In the genomic region with DNA sequence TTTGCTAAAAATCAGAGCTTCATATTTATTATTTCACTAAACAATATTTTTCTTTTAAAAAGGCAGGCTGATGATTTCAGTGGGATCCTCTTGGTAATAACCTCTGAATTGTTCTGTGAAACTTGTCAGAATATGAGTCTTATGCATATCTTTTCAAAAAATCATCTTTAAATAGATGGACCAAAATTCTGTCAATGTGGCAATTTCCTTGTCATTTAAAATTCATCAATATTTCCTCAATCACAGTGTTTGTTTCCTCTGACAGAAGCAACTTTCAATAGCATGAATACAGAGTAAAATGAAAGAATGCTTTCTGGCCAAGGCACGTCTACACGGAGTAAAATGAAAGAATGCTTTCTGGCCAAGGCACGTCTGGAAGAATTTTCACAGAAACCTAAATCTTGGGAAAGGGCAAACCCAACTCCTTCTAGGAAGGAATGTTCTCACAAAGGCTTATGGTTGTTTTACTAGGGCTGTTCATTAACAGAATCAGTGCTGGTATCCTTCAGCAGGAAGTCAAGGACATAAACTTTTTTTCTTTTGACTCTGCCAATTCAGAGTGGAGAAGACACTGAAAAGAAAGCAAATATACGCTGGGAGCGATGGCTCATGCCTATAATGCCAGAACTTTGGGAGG, we compare ENCODE assay signal across 15 cellular contexts.
A peak's percentile ranks its signal among the peaks of the same experiment; 100 is the strongest.
DNase-seq lines count a peak whose midpoint lies in the region; ATAC-seq and TF ChIP-seq lines count a peak whose summit lies in the region.
"Had no signal": no experiment of that assay in that cellular context is flagged by ENCODE, and none has a peak within 500 bp of the region (broad histone marks: within the 10 kb centered on the region; RNA-seq: fewer than 3 reads in every experiment).

No MANE protein-coding gene starts in this region.

- H3K36me3 ChIP-seq in Caco-2 (ENCODE audit: control insufficient read depth, insufficient read depth, low read length) (no peaks in the 10 kb centered on the region), adrenal gland (replicated peaks in 1 of 2) (no peaks in the 10 kb centered on the region), tibial nerve (no peaks in the 10 kb centered on the region), neuronal stem cell (replicated peaks in 1 of 2; ENCODE audit: control insufficient read depth in 2 of 2, insufficient read depth in 2 of 2, low read length in 2 of 2) (peaks cover 0 to 9% of the 10 kb centered on the region in 2 donors)
- H3K36me3 ChIP-seq: BLaER1 treated with 17β-estradiol and CSF1 and Interleukin-3, amounts not matched to agents 10 nM and 100 nM had no signal

- no peak overlapping the region for H2AFZ ChIP-seq in neuronal stem cell (ENCODE audit: low read length)

- H2AK5ac ChIP-seq in neuronal stem cell (ENCODE audit: low read depth, low read length): no peak overlapping the region

- H3K4me3 Mint-ChIP-seq in Caco-2 (ENCODE audit: unreplicated experiment) (peak overlapping the region; percentile 32), osteocyte (ENCODE audit: unreplicated experiment) (peak overlapping the region; percentile 10)
- H3K4me3 Mint-ChIP-seq: stimulated activated memory B cell treated with anti-CD40 and anti-IgM and Interleukin-4, amounts not matched to agents 10 μg/mL and 1 μg/mL and 100 μg/mL, for 72 hours had no signal

- H2BK15ac ChIP-seq in neuronal stem cell (ENCODE audit: low read length): no peak overlapping the region

- no peaks in the 10 kb centered on the region for H3K4me1 ChIP-seq in Caco-2
- peaks cover 0 to 7% of the 10 kb centered on the region in 2 donors for H3K4me1 ChIP-seq in adrenal gland (replicated peaks in 1 of 2)
- peaks cover 0 to 8% (median 0%) of the 10 kb centered on the region in 4 donors for H3K4me1 ChIP-seq in tibial nerve
- H3K4me1 ChIP-seq in neuronal stem cell (ENCODE audit: control insufficient read depth in 2 of 2, insufficient read depth in 1 of 2, low read depth in 1 of 2, low read length in 2 of 2): no peaks in the 10 kb centered on the region
- H3K4me1 ChIP-seq: BLaER1 treated with 17β-estradiol and CSF1 and Interleukin-3, amounts not matched to agents 10 nM and 100 nM; psoas muscle had no signal

- CTCF ChIA-PET in Caco-2 (lab: Charles Lee): no interaction called here

- H3K9me3 ChIP-seq in Caco-2: no peaks in the 10 kb centered on the region
- H3K9me3 ChIP-seq in adrenal gland (replicated peaks in 1 of 3): no peaks in the 10 kb centered on the region
- H3K9me3 ChIP-seq in tibial nerve: no peaks in the 10 kb centered on the region
- no peaks in the 10 kb centered on the region for H3K9me3 ChIP-seq in neuronal stem cell (replicated peaks in 1 of 2; ENCODE audit: control insufficient read depth in 2 of 2, insufficient read depth in 1 of 2, low read depth in 1 of 2, low read length in 2 of 2)
- H3K9me3 ChIP-seq: BLaER1 treated with 17β-estradiol and CSF1 and Interleukin-3, amounts not matched to agents 10 nM and 100 nM; psoas muscle had no signal

- H3K4me3 ChIP-seq in Caco-2 (ENCODE audit: low read depth, low read length) (no peak overlapping the region), adrenal gland (peak overlapping the region in 1 of 4 donors; percentile 16), fibroblast of the aortic adventitia (ENCODE audit: low read depth, low read length) (no peak overlapping the region), tibial nerve (no peak overlapping the region), neuronal stem cell (ENCODE audit: low read length in 2 of 2) (no peak overlapping the region)
- H3K4me3 ChIP-seq: BLaER1 treated with 17β-estradiol and CSF1 and Interleukin-3, amounts not matched to agents 10 nM and 100 nM; psoas muscle had no signal

- no peaks in the 10 kb centered on the region for H3K9me3 Mint-ChIP-seq in Caco-2 (ENCODE audit: unreplicated experiment)
- no peaks in the 10 kb centered on the region for H3K9me3 Mint-ChIP-seq in osteocyte (ENCODE audit: unreplicated experiment)
- H3K9me3 Mint-ChIP-seq: stimulated activated memory B cell treated with anti-CD40 and anti-IgM and Interleukin-4, amounts not matched to agents 10 μg/mL and 1 μg/mL and 100 μg/mL, for 72 hours had no signal

- no peak overlapping the region for H3K27ac Mint-ChIP-seq in Caco-2 (ENCODE audit: unreplicated experiment)
- peak overlapping the region; percentile 40 for H3K27ac Mint-ChIP-seq in osteocyte (ENCODE audit: unreplicated experiment)
- H3K27ac Mint-ChIP-seq: stimulated activated memory B cell treated with anti-CD40 and anti-IgM and Interleukin-4, amounts not matched to agents 10 μg/mL and 1 μg/mL and 100 μg/mL, for 72 hours had no signal

- TF ChIP-seq POLR2A in adrenal gland (IDR thresholded peaks at IDR 0.05): no peak
- TF ChIP-seq POLR2A in tibial nerve (IDR thresholded peaks at IDR 0.05): no peak

- H4K8ac ChIP-seq in neuronal stem cell (ENCODE audit: low read depth, low read length): no peak overlapping the region

- no peak overlapping the region for H3K4me2 ChIP-seq in neuronal stem cell (ENCODE audit: insufficient read depth, low read length, poor library complexity, severe bottlenecking)
- H3K4me2 ChIP-seq: BLaER1 treated with 17β-estradiol and CSF1 and Interleukin-3, amounts not matched to agents 10 nM and 100 nM had no signal

- H3K23ac ChIP-seq in neuronal stem cell (ENCODE audit: low read depth, low read length, poor library complexity): no peak overlapping the region

- WGBS in adrenal gland, 4 donors: 25 to 38% (median 37%) methylated on average over 5 of the region's 5 CpGs
- WGBS in tibial nerve, 2 donors: 25 to 29% methylated on average over 5 of the region's 5 CpGs
- no CpG with 5 or more reads among the region's 5 CpGs for WGBS in neuronal stem cell (ENCODE audit: extremely low coverage in 2 of 2, insufficient read length in 2 of 2, insufficient replicate concordance in 1 of 2), 2 donors

- DNase-seq in Caco-2: peak in 1 of 2 experiments; percentile 18
- DNase-seq in adrenal gland: no peak
- peak; percentile 51 for DNase-seq in fibroblast of the aortic adventitia (ENCODE audit: low read depth)
- DNase-seq in osteocyte (ENCODE audit: extremely low spot score, unreplicated experiment): no peak
- DNase-seq in tibial nerve (ENCODE audit: low spot score in 2 of 2): no peak
- no peak for DNase-seq in NK-92 (lab: John Stamatoyannopoulos, UW; ENCODE audit: unreplicated experiment)
- DNase-seq in neuronal stem cell (ENCODE audit: low spot score): no peak
- DNase-seq: activated CD4-positive, alpha-beta T cell treated with anti-CD3 and anti-CD28 coated beads for 1 hour; midbrain; MM.1S; psoas muscle; stimulated activated CD4-positive, alpha-beta T cell treated with anti-CD3 and anti-CD28 coated beads, Interleukin-4, amount 100 ng/mL, for 1 hour had no signal

- no peaks in the 10 kb centered on the region for H3K27me3 ChIP-seq in Caco-2 (replicated peaks; ENCODE audit: control insufficient read depth, insufficient read depth, low read length)
- no peaks in the 10 kb centered on the region for H3K27me3 ChIP-seq in adrenal gland
- no peaks in the 10 kb centered on the region for H3K27me3 ChIP-seq in tibial nerve
- H3K27me3 ChIP-seq in neuronal stem cell (ENCODE audit: control insufficient read depth in 3 of 3, insufficient read depth in 3 of 3, low read depth in 1 of 3, low read length in 3 of 3): no peaks in the 10 kb centered on the region

- no peak for ATAC-seq in HG03196 (IDR thresholded peaks at IDR 0.05; ENCODE audit: unreplicated experiment)
- ATAC-seq: psoas muscle; stimulated activated memory B cell treated with anti-CD40 and anti-IgM and Interleukin-4, amounts not matched to agents 10 μg/mL and 1 μg/mL and 100 μg/mL, for 72 hours had no signal

- no TSS peak for BruUV-seq in Caco-2 (replicated peaks; lab: Mats Ljungman, UMichigan)

- no peak overlapping the region for H3K18ac ChIP-seq in neuronal stem cell (ENCODE audit: low read length)

- TF ChIP-seq CTCF in Caco-2 (IDR thresholded peaks at IDR 0.05; ENCODE audit: insufficient read depth in 1 of 2, low read depth in 1 of 2, low read length in 1 of 2, severe bottlenecking in 1 of 2, unreplicated experiment in 1 of 2) (no peak), adrenal gland (IDR thresholded peaks at IDR 0.05) (no peak), fibroblast of the aortic adventitia (IDR thresholded peaks at IDR 0.05; ENCODE audit: insufficient read depth, low read length) (no peak), osteocyte (IDR thresholded peaks at IDR 0.05) (no peak), tibial nerve (IDR thresholded peaks at IDR 0.05) (no peak)

- H2BK5ac ChIP-seq in neuronal stem cell (ENCODE audit: low read length): no peak overlapping the region

- H3K36me3 Mint-ChIP-seq in Caco-2 (ENCODE audit: insufficient read depth, unreplicated experiment) (peaks cover 5% of the 10 kb centered on the region), osteocyte (ENCODE audit: unreplicated experiment) (no peaks in the 10 kb centered on the region)

- no peak overlapping the region for H4K91ac ChIP-seq in neuronal stem cell (ENCODE audit: low read depth, low read length, poor library complexity)

- intact Hi-C loops in Caco-2 (cut with micrococcal nuclease; ENCODE audit: unreplicated experiment) (no loop called here), adrenal gland (cut with DNase I) (no loop called here)

- H3K9ac ChIP-seq in neuronal stem cell (ENCODE audit: low read depth, low read length, poor library complexity): no peak overlapping the region
- H3K9ac ChIP-seq: BLaER1 treated with 17β-estradiol and CSF1 and Interleukin-3, amounts not matched to agents 10 nM and 100 nM had no signal

- H2BK120ac ChIP-seq in neuronal stem cell (ENCODE audit: low read depth, low read length): no peak overlapping the region

- no peaks in the 10 kb centered on the region for H3K4me1 Mint-ChIP-seq in Caco-2 (ENCODE audit: low read depth, unreplicated experiment)
- peaks cover 2% of the 10 kb centered on the region for H3K4me1 Mint-ChIP-seq in osteocyte (ENCODE audit: unreplicated experiment)

- peak overlapping the region in 3 of 5 donors; percentile 31 to 72 (median 49) for H3K27ac ChIP-seq in adrenal gland
- no peak overlapping the region for H3K27ac ChIP-seq in tibial nerve
- H3K27ac ChIP-seq in neuronal stem cell (replicated peaks; ENCODE audit: low read length): no peak overlapping the region
- H3K27ac ChIP-seq: BLaER1 treated with 17β-estradiol and CSF1 and Interleukin-3, amounts not matched to agents 10 nM and 100 nM; psoas muscle had no signal

- H3K79me1 ChIP-seq in neuronal stem cell (ENCODE audit: low read depth, low read length): peaks cover 2% of the 10 kb centered on the region

- no peak overlapping the region for H2BK12ac ChIP-seq in neuronal stem cell (ENCODE audit: low read length)

- POLR2A ChIA-PET in Caco-2 (lab: Charles Lee): no interaction called here

- no peak overlapping the region for H3K4ac ChIP-seq in neuronal stem cell (ENCODE audit: low read length)

- no peak for TF ChIP-seq EP300 in tibial nerve (IDR thresholded peaks at IDR 0.05)

- H3K14ac ChIP-seq in neuronal stem cell (ENCODE audit: low read length): no peak overlapping the region

- H3K27me3 Mint-ChIP-seq in Caco-2 (ENCODE audit: insufficient read depth, unreplicated experiment) (no peaks in the 10 kb centered on the region), osteocyte (ENCODE audit: unreplicated experiment) (no peaks in the 10 kb centered on the region)
- H3K27me3 Mint-ChIP-seq: stimulated activated memory B cell treated with anti-CD40 and anti-IgM and Interleukin-4, amounts not matched to agents 10 μg/mL and 1 μg/mL and 100 μg/mL, for 72 hours had no signal

Comparison
In these comparisons a context has a peak if more than half of its experiments do, and no peak if none do; other contexts are left out.
1. H3K27ac ChIP-seq: peak in adrenal gland (3 of 5); none in tibial nerve (0 of 4) and neuronal stem cell (single experiment).